Comparison of ENCODE assay signal across 26 cellular contexts in the genomic region with DNA sequence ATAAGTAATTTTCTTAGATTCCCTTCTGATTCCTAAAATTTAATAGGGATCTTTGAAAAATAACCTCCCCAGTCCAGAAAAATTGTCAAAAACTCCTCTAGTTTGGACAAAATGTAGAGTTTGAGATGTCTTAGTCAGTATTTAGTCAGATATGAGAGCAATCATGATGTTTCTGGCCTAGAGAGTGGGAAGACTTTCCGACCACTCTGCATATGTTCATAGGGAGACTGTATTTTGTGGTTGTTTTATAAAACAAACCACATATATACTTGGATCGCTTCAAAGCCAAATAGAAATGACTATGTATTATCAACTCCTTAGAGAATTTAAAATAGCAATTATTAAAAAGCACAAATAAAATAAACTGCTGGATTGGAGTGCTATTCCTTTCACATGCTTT. TPM values are rescaled to one million over a fixed set of nuclear protein-coding genes. Genes with fewer than 3 reads are reported as not detected.
DNase-seq lines count a peak whose midpoint lies in the region; ATAC-seq and TF ChIP-seq lines count a peak whose summit lies in the region.
"Had no signal": no experiment of that assay in that cellular context is flagged by ENCODE, and none has a peak within 500 bp of the region (broad histone marks: within the 10 kb centered on the region; RNA-seq: fewer than 3 reads in every experiment).

No MANE protein-coding gene starts in this region.

- intact Hi-C loops in activated T-helper 1 cell treated with anti-CD3 and anti-CD28 coated beads, Interleukin-12 subunit alpha, Interleukin-12 subunit beta, Interleukin-2, Interleukin-4 antibody, amounts not matched to agents 30 ng/mL and 10 ng/mL and 1 ng/mL, durations not matched to agents 14 hours and 24 hours and 36 hours (cut with micrococcal nuclease) = loop anchor here (1.0 to 5.0 kb wide), 4 partner anchors 13 to 452 kb away; no protein-coding TSS in a partner anchor

- H3K36me3 Mint-ChIP-seq in activated naive CD8-positive, alpha-beta T cell treated with anti-CD3 and anti-CD28 coated beads, Interleukin-2, amount 50 U/mL, for 24 hours (ENCODE audit: low read depth) = peaks cover 16% of the 10 kb centered on the region
- peaks cover 13% of the 10 kb centered on the region for H3K36me3 Mint-ChIP-seq in activated naive CD8-positive, alpha-beta T cell treated with anti-CD3 and anti-CD28 coated beads for 36 hours
- H3K36me3 Mint-ChIP-seq in activated T-helper 1 cell treated with anti-CD3 and anti-CD28 coated beads, Interleukin-12 subunit alpha, Interleukin-12 subunit beta, Interleukin-2, Interleukin-4 antibody, amounts not matched to agents 30 ng/mL and 10 ng/mL and 1 ng/mL, durations not matched to agents 14 hours and 24 hours and 36 hours (ENCODE audit: low read depth) = peaks cover 25% of the 10 kb centered on the region

- peaks cover 5% of the 10 kb centered on the region for H3F3A ChIP-seq in smooth muscle cell (ENCODE audit: low read depth)

- H3K4me1 ChIP-seq in smooth muscle cell (ENCODE audit: low read depth) = no peaks in the 10 kb centered on the region
- H3K4me1 ChIP-seq in upper lobe of left lung = peaks cover 0 to 10% (median 0%) of the 10 kb centered on the region in 4 donors
- H3K4me1 ChIP-seq: Caco-2, SJCRH30 had no signal

- H3K27me3 ChIP-seq in smooth muscle cell (ENCODE audit: low read depth) (no peaks in the 10 kb centered on the region), upper lobe of left lung (no peaks in the 10 kb centered on the region)
- H3K27me3 ChIP-seq: SJCRH30 had no signal

- H3K4me1 Mint-ChIP-seq in activated naive CD8-positive, alpha-beta T cell treated with anti-CD3 and anti-CD28 coated beads, Interleukin-2, amount 50 U/mL, for 24 hours = peaks cover 31% of the 10 kb centered on the region
- peaks cover 10% of the 10 kb centered on the region for H3K4me1 Mint-ChIP-seq in activated naive CD8-positive, alpha-beta T cell treated with anti-CD3 and anti-CD28 coated beads for 36 hours
- H3K4me1 Mint-ChIP-seq in activated T-helper 1 cell treated with anti-CD3 and anti-CD28 coated beads, Interleukin-12 subunit alpha, Interleukin-12 subunit beta, Interleukin-2, Interleukin-4 antibody, amounts not matched to agents 30 ng/mL and 10 ng/mL and 1 ng/mL, durations not matched to agents 14 hours and 24 hours and 36 hours (ENCODE audit: low read depth) = peaks cover 21% of the 10 kb centered on the region
- H3K4me1 Mint-ChIP-seq: GM23338 had no signal

- no peaks in the 10 kb centered on the region for H3K27me3 Mint-ChIP-seq in activated naive CD8-positive, alpha-beta T cell treated with anti-CD3 and anti-CD28 coated beads, Interleukin-2, amount 50 U/mL, for 24 hours
- no peaks in the 10 kb centered on the region for H3K27me3 Mint-ChIP-seq in activated naive CD8-positive, alpha-beta T cell treated with anti-CD3 and anti-CD28 coated beads for 36 hours
- H3K27me3 Mint-ChIP-seq in activated T-helper 1 cell treated with anti-CD3 and anti-CD28 coated beads, Interleukin-12 subunit alpha, Interleukin-12 subunit beta, Interleukin-2, Interleukin-4 antibody, amounts not matched to agents 30 ng/mL and 10 ng/mL and 1 ng/mL, durations not matched to agents 14 hours and 24 hours and 36 hours (ENCODE audit: insufficient read depth) = no peaks in the 10 kb centered on the region
- H3K27me3 Mint-ChIP-seq: CD4-positive, alpha-beta memory T cell had no signal

- H3K9ac ChIP-seq in SK-N-MC (ENCODE audit: insufficient read length) (no peak overlapping the region), smooth muscle cell (ENCODE audit: low read depth) (no peak overlapping the region)

- H3K9me3 ChIP-seq in SK-N-MC (ENCODE audit: low read depth, low read length) = no peaks in the 10 kb centered on the region
- no peaks in the 10 kb centered on the region for H3K9me3 ChIP-seq in smooth muscle cell (replicated peaks; ENCODE audit: low read depth)
- no peaks in the 10 kb centered on the region for H3K9me3 ChIP-seq in upper lobe of left lung
- H3K9me3 ChIP-seq: Caco-2, SJCRH30 had no signal

- ATAC-seq in activated naive CD8-positive, alpha-beta T cell treated with anti-CD3 and anti-CD28 coated beads, Interleukin-2, amount 50 U/mL, for 24 hours = peak; percentile 79
- ATAC-seq in upper lobe of left lung (ENCODE audit: low FRiP score in 2 of 2) (no peak), HG03565 (IDR thresholded peaks at IDR 0.05; ENCODE audit: unreplicated experiment) (no peak)
- ATAC-seq: GM23338, HepG2, PC-3, Right ventricle myocardium inferior had no signal

- DNase-seq in activated naive CD8-positive, alpha-beta T cell treated with anti-CD3 and anti-CD28 coated beads, Interleukin-2, amount 50 U/mL, for 24 hours = no peak
- DNase-seq in activated naive CD8-positive, alpha-beta T cell treated with anti-CD3 and anti-CD28 coated beads for 36 hours = no peak
- DNase-seq in SK-N-MC (ENCODE audit: low read depth, low spot score) = no peak
- no peak for DNase-seq in activated T-helper 1 cell treated with anti-CD3 and anti-CD28 coated beads, Interleukin-12 subunit alpha, Interleukin-12 subunit beta, Interleukin-2, Interleukin-4 antibody, amounts not matched to agents 30 ng/mL and 10 ng/mL and 1 ng/mL, durations not matched to agents 14 hours and 24 hours and 36 hours (ENCODE audit: low spot score)
- DNase-seq in smooth muscle cell (lab: John Stamatoyannopoulos, UW; ENCODE audit: unreplicated experiment) = no peak
- DNase-seq in upper lobe of left lung = no peak
- DNase-seq: C1 segment of cervical spinal cord; Caco-2; CD4-positive, alpha-beta memory T cell; H9; Karpas-422; NCI-H1092; NCI-H1417 treated with DMSO at 0.1 percent for 48 hours; NCI-H187; NCI-H2081 treated with DMSO at 0.1 percent for 48 hours; NCI-H2171 treated with DMSO at 0.1 percent for 48 hours; NCI-H345; NCI-H524; NCI-H748 treated with DMSO at 0.1 percent for 48 hours; NK-92 treated with Interleukin-12 subunit alpha and Interleukin-12 subunit beta, amount 100 ng/mL, for 24 hours; PC-3; SJCRH30 had no signal

- TF ChIP-seq POLR2A in upper lobe of left lung (IDR thresholded peaks at IDR 0.05) = no peak

- H3K27ac ChIP-seq in SK-N-MC (peak overlapping the region; percentile 26; the same call in 1 of the 2 replicates), smooth muscle cell (ENCODE audit: low read depth) (peak overlapping the region; percentile 10), upper lobe of left lung (no peak overlapping the region)
- H3K27ac ChIP-seq: SJCRH30 had no signal

- H2AFZ ChIP-seq in smooth muscle cell (ENCODE audit: low read depth) = no peak overlapping the region
- H2AFZ ChIP-seq: GM23338 had no signal

- no peak for TF ChIP-seq EP300 in upper lobe of left lung (IDR thresholded peaks at IDR 0.05)

- H3K36me3 ChIP-seq in SK-N-MC (ENCODE audit: insufficient read depth, low read length) (peaks cover 16% of the 10 kb centered on the region), smooth muscle cell (ENCODE audit: low read depth) (peaks cover 5% of the 10 kb centered on the region), upper lobe of left lung (peaks cover 0 to 26% (median 9%) of the 10 kb centered on the region in 4 donors)

- H3K79me2 ChIP-seq in smooth muscle cell (ENCODE audit: low read depth) = no peaks in the 10 kb centered on the region

- no peak overlapping the region for H3K27ac Mint-ChIP-seq in activated naive CD8-positive, alpha-beta T cell treated with anti-CD3 and anti-CD28 coated beads, Interleukin-2, amount 50 U/mL, for 24 hours
- H3K27ac Mint-ChIP-seq in activated naive CD8-positive, alpha-beta T cell treated with anti-CD3 and anti-CD28 coated beads for 36 hours = no peak overlapping the region
- H3K27ac Mint-ChIP-seq in activated T-helper 1 cell treated with anti-CD3 and anti-CD28 coated beads, Interleukin-12 subunit alpha, Interleukin-12 subunit beta, Interleukin-2, Interleukin-4 antibody, amounts not matched to agents 30 ng/mL and 10 ng/mL and 1 ng/mL, durations not matched to agents 14 hours and 24 hours and 36 hours = peak overlapping the region; percentile 26
- H3K27ac Mint-ChIP-seq: GM23338, H9 had no signal

- no peak overlapping the region for H3K4me3 ChIP-seq in SK-N-MC
- no peak overlapping the region for H3K4me3 ChIP-seq in smooth muscle cell
- no peak overlapping the region for H3K4me3 ChIP-seq in upper lobe of left lung
- H3K4me3 ChIP-seq: GM23338, SJCRH30 had no signal

- H3K4me2 ChIP-seq in smooth muscle cell = no peak overlapping the region
- H3K4me2 ChIP-seq: GM23338 had no signal

- H3K9me3 Mint-ChIP-seq in activated naive CD8-positive, alpha-beta T cell treated with anti-CD3 and anti-CD28 coated beads, Interleukin-2, amount 50 U/mL, for 24 hours = no peaks in the 10 kb centered on the region
- H3K9me3 Mint-ChIP-seq in activated naive CD8-positive, alpha-beta T cell treated with anti-CD3 and anti-CD28 coated beads for 36 hours = no peaks in the 10 kb centered on the region
- no peaks in the 10 kb centered on the region for H3K9me3 Mint-ChIP-seq in activated T-helper 1 cell treated with anti-CD3 and anti-CD28 coated beads, Interleukin-12 subunit alpha, Interleukin-12 subunit beta, Interleukin-2, Interleukin-4 antibody, amounts not matched to agents 30 ng/mL and 10 ng/mL and 1 ng/mL, durations not matched to agents 14 hours and 24 hours and 36 hours
- H3K9me3 Mint-ChIP-seq: CD4-positive, alpha-beta memory T cell; GM23338; H9 had no signal

- peaks cover 20% of the 10 kb centered on the region for H4K20me1 ChIP-seq in smooth muscle cell (ENCODE audit: low read depth)

- TF ChIP-seq CTCF in smooth muscle cell (IDR thresholded peaks at IDR 0.05; ENCODE audit: borderline replicate concordance, insufficient read depth, poor library complexity, severe bottlenecking) = no peak
- TF ChIP-seq CTCF in upper lobe of left lung (IDR thresholded peaks at IDR 0.05) = no peak

- WGBS in smooth muscle cell (ENCODE audit: low lambda C conversion rate) = 53% methylated on average over 2 of the region's 2 CpGs
- 82 to 94% methylated on average over 2 of the region's 2 CpGs for WGBS in upper lobe of left lung, 2 donors

- H3K4me3 Mint-ChIP-seq in activated naive CD8-positive, alpha-beta T cell treated with anti-CD3 and anti-CD28 coated beads, Interleukin-2, amount 50 U/mL, for 24 hours = no peak overlapping the region
- no peak overlapping the region for H3K4me3 Mint-ChIP-seq in activated naive CD8-positive, alpha-beta T cell treated with anti-CD3 and anti-CD28 coated beads for 36 hours
- no peak overlapping the region for H3K4me3 Mint-ChIP-seq in activated T-helper 1 cell treated with anti-CD3 and anti-CD28 coated beads, Interleukin-12 subunit alpha, Interleukin-12 subunit beta, Interleukin-2, Interleukin-4 antibody, amounts not matched to agents 30 ng/mL and 10 ng/mL and 1 ng/mL, durations not matched to agents 14 hours and 24 hours and 36 hours
- H3K4me3 Mint-ChIP-seq: CD4-positive, alpha-beta memory T cell; GM23338; H9 had no signal

RNA-seq across cellular contexts. Expression of a gene that starts 15.8 kb away (rescaled TPM):
- total RNA-seq in activated naive CD8-positive, alpha-beta T cell treated with anti-CD3 and anti-CD28 coated beads for 36 hours = 10 to 100 TPM; 95.2 to 96.0 TPM
- total RNA-seq in activated T-helper 1 cell treated with anti-CD3 and anti-CD28 coated beads, Interleukin-12 subunit alpha, Interleukin-12 subunit beta, Interleukin-2, Interleukin-4 antibody, amounts not matched to agents 30 ng/mL and 10 ng/mL and 1 ng/mL, durations not matched to agents 14 hours and 24 hours and 36 hours = 131 and 133 TPM in 2 replicates
- total RNA-seq in smooth muscle cell = 244 and 251 TPM in 2 replicates
- polyA plus RNA-seq in smooth muscle cell = 163 and 186 TPM in 2 replicates
- total RNA-seq in upper lobe of left lung = 100 to 1,000 TPM; 199 to 483 (median 293) TPM

Comparison
In these comparisons a context has a peak if more than half of its experiments do, and no peak if none do; other contexts are left out.
1. H3K27ac ChIP-seq: peak in SK-N-MC (single experiment) and smooth muscle cell (single experiment); none in upper lobe of left lung (0 of 4).